1 cellular context compared by ENCODE assay signal in genomic region chr17:82450357-82451106, GRCh38.
A peak's percentile ranks its signal among the peaks of the same experiment; 100 is the strongest.
TF ChIP-seq lines count a peak whose summit lies in the region.

TSS of gene CYBC1 (minus strand) at chr17:82450752. CDS start at chr17:82449254, 1,498 bp downstream.

TF ChIP-seq in K562, 482 proteins besides CTCF, POLR2A, EP300 and RAD21 (continued from another document and continues in another):
- TF ChIP-seq ZBTB40 (IDR thresholded peaks at IDR 0.05) = peak; percentile 84
- TF ChIP-seq ZBTB40 (CRISPR knock-in tag; IDR thresholded peaks at IDR 0.05) = no peak
- peak; percentile 74 for TF ChIP-seq SUPT5H (IDR thresholded peaks at IDR 0.05)
- TF ChIP-seq TCF3 (CRISPR knock-in tag; IDR thresholded peaks at IDR 0.05) = no peak; the same call in 1 of the 2 replicates
- TF ChIP-seq E2F3 (CRISPR knock-in tag; IDR thresholded peaks at IDR 0.05) = peak; percentile 50; the same call in 1 of the 2 replicates
- peak; percentile 88 for TF ChIP-seq SP1 (CRISPR knock-in tag; IDR thresholded peaks at IDR 0.05)
- no peak for TF ChIP-seq POLR3A (IDR thresholded peaks at IDR 0.05; ENCODE audit: borderline replicate concordance, extremely low read depth, insufficient read depth, insufficient read length)
- TF ChIP-seq IRF2 (CRISPR knock-in tag; IDR thresholded peaks at IDR 0.05) = no peak
- no peak for TF ChIP-seq MLLT1 (IDR thresholded peaks at IDR 0.05)
- peak in 1 of 3 experiments; percentile 92; a peak in 2 of 6 replicates for TF ChIP-seq ZBTB11 (CRISPR knock-in tag; IDR thresholded peaks at IDR 0.05)
- TF ChIP-seq FOXP4 (CRISPR knock-in tag; IDR thresholded peaks at IDR 0.05; ENCODE audit: borderline replicate concordance) = no peak; the same call in 1 of the 2 replicates
- no peak; the same call in 1 of the 2 replicates for TF ChIP-seq ZC3H4 (CRISPR knock-in tag; IDR thresholded peaks at IDR 0.05; ENCODE audit: borderline replicate concordance)
- TF ChIP-seq ARID4B (CRISPR knock-in tag; IDR thresholded peaks at IDR 0.05) = peak; percentile 92
- TF ChIP-seq ARNT (IDR thresholded peaks at IDR 0.05) = 0 out of 4 replicates have a peak, but pooled peaks of 1 of the 2 experiments have one; percentile 20
- TF ChIP-seq ZNF77 (CRISPR knock-in tag; IDR thresholded peaks at IDR 0.05) = no peak
- TF ChIP-seq RNF219 (CRISPR knock-in tag; IDR thresholded peaks at IDR 0.05) = no peak
- no peak for TF ChIP-seq CBFA2T3 (IDR thresholded peaks at IDR 0.05)
